ENCODE assay signal across 1 cellular context in the genomic region with DNA sequence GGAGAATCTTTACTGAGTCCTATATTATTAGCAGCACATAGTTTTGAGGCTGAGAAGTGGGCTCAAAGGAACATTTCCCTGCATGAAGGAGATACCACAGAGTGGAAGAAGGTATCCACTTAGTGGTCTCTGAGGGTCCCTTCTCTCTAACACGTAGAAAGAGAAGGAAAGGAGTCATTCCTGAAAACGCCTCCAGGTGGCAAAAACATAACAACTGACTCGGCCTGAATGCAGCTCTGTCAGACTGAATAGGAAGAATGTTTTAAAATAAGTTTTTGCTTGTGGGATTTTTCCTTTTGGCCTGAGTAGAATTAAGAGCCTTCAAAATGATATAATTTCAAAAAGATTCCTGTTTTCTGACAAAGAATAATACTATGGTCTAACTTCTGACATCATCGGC.
TF ChIP-seq lines count a peak whose summit lies in the region.

No MANE protein-coding gene starts in this region.

TF ChIP-seq in endothelial cell of umbilical vein, 7 proteins besides CTCF, POLR2A, EP300 and RAD21 (continued from another document):
- TF ChIP-seq FOS (IDR thresholded peaks at IDR 0.05; ENCODE audit: borderline replicate concordance, insufficient read depth, low read length) = no peak
